27 cellular contexts compared by ENCODE assay signal in genomic region chr9:71567890-71568289, GRCh38.
"Had no signal": no experiment of that assay in that cellular context is flagged by ENCODE, and none has a peak within 500 bp of the region (broad histone marks: within the 10 kb centered on the region; RNA-seq: fewer than 3 reads in every experiment).

No MANE protein-coding gene starts in this region.

- H3K27me3 Mint-ChIP-seq: dendritic cell treated with granulocyte-macrophage colony-stimulating factor and Interleukin-4, amounts not matched to agents 40 ng/mL and 50 ng/mL, for 4 days had no signal

- H3K27me3 ChIP-seq: colonic mucosa, esophagus muscularis mucosa, esophagus squamous epithelium, gastrocnemius medialis, gastroesophageal sphincter, heart right ventricle had no signal

- DNase-seq: colonic mucosa; cortex of kidney; dermis blood vessel endothelial cell; dorsolateral prefrontal cortex; effector CD4-positive, alpha-beta T cell; effector CD8-positive, alpha-beta T cell; effector memory CD4-positive, alpha-beta T cell; effector memory CD8-positive, alpha-beta T cell; endodermal cell; erythroblast; esophagus squamous epithelium; foreskin fibroblast; foreskin keratinocyte; foreskin melanocyte; gastrocnemius medialis; glutamatergic neuron; head of caudate nucleus; heart left ventricle; heart right ventricle had no signal

- FAIRE-seq: endothelial cell of umbilical vein, frontal cortex had no signal

- H3K27ac ChIP-seq: colonic mucosa, coronary artery, dorsolateral prefrontal cortex, epithelial cell of prostate, esophagus muscularis mucosa, esophagus squamous epithelium, foreskin keratinocyte, gastrocnemius medialis, gastroesophageal sphincter, heart left ventricle, heart right ventricle had no signal

- H3K4me1 ChIP-seq: colonic mucosa, esophagus muscularis mucosa, esophagus squamous epithelium, gastrocnemius medialis, gastroesophageal sphincter, heart left ventricle, heart right ventricle had no signal

- H3K36me3 ChIP-seq: colonic mucosa, esophagus muscularis mucosa, esophagus squamous epithelium, gastrocnemius medialis, gastroesophageal sphincter, heart left ventricle, heart right ventricle had no signal

- H3K4me3 ChIP-seq: colonic mucosa, coronary artery, dorsolateral prefrontal cortex, esophagus muscularis mucosa, esophagus squamous epithelium, gastrocnemius medialis, gastroesophageal sphincter, heart left ventricle, heart right ventricle had no signal

- H3K4me3 Mint-ChIP-seq: dendritic cell treated with granulocyte-macrophage colony-stimulating factor and Interleukin-4, amounts not matched to agents 40 ng/mL and 50 ng/mL, for 4 days; effector memory CD8-positive, alpha-beta T cell; endodermal cell had no signal

- H3K9me3 Mint-ChIP-seq: dendritic cell treated with granulocyte-macrophage colony-stimulating factor and Interleukin-4, amounts not matched to agents 40 ng/mL and 50 ng/mL, for 4 days; effector memory CD8-positive, alpha-beta T cell; endodermal cell had no signal

- H3K9me3 ChIP-seq: colonic mucosa, esophagus muscularis mucosa, esophagus squamous epithelium, gastrocnemius medialis, gastroesophageal sphincter, heart left ventricle, heart right ventricle had no signal

- ATAC-seq: effector memory CD8-positive, alpha-beta T cell; esophagus mucosa; foreskin keratinocyte; gastrocnemius medialis; gastroesophageal sphincter; heart left ventricle; heart right ventricle had no signal

- H3K27ac Mint-ChIP-seq: dendritic cell treated with granulocyte-macrophage colony-stimulating factor and Interleukin-4, amounts not matched to agents 40 ng/mL and 50 ng/mL, for 4 days; effector memory CD8-positive, alpha-beta T cell; endodermal cell had no signal
